In genomic region chr3:193673845-193674244, GRCh38 we compare ENCODE assay signal across 19 cellular contexts.
DNase-seq lines count a peak whose midpoint lies in the region; TF ChIP-seq lines count a peak whose summit lies in the region.
"Had no signal": no experiment of that assay in that cellular context is flagged by ENCODE, and none has a peak within 500 bp of the region (broad histone marks: within the 10 kb centered on the region; RNA-seq: fewer than 3 reads in every experiment).

No MANE protein-coding gene starts in this region.

- no peak overlapping the region for H3K4me3 Mint-ChIP-seq in chondrocyte (ENCODE audit: unreplicated experiment)
- H3K4me3 Mint-ChIP-seq: T-cell had no signal

- no peak for TF ChIP-seq CTCF in chondrocyte (IDR thresholded peaks at IDR 0.05)

- H3K4me1 Mint-ChIP-seq in chondrocyte (ENCODE audit: low read depth), result no peaks in the 10 kb centered on the region
- H3K4me1 Mint-ChIP-seq: T-cell had no signal

- no peak overlapping the region for H2BK15ac ChIP-seq in neuronal stem cell (ENCODE audit: low read length)

- H3K79me1 ChIP-seq in neuronal stem cell (ENCODE audit: low read depth, low read length), result no peaks in the 10 kb centered on the region

- H3K27ac ChIP-seq in SJCRH30 (peak overlapping the region; percentile 9; the same call in 1 of the 2 replicates), neuronal stem cell (replicated peaks; ENCODE audit: low read length) (no peak overlapping the region)
- H3K27ac ChIP-seq: BLaER1 treated with 17β-estradiol and CSF1 and Interleukin-3, amounts not matched to agents 10 nM and 100 nM; cardiac muscle cell; gastroesophageal sphincter; HL-60 had no signal

- peak; percentile 74 for DNase-seq in Ammon's horn (ENCODE audit: low spot score)
- DNase-seq in SJCRH30, result peak; percentile 69 to 83
- DNase-seq in globus pallidus (ENCODE audit: low spot score), result peak; percentile 73
- DNase-seq in neuronal stem cell (ENCODE audit: low spot score), result peak; percentile 55
- DNase-seq in HUDEP-2 (lab: John Stamatoyannopoulos, UW; ENCODE audit: unreplicated experiment in 76 of 76), result no peak
- DNase-seq in chondrocyte (ENCODE audit: low spot score), result no peak
- DNase-seq in inferior parietal cortex (ENCODE audit: extremely low spot score), result no peak
- no peak for DNase-seq in activated CD4-positive, alpha-beta T cell treated with anti-CD3 and anti-CD28 coated beads, Interleukin-2, amount 50 U/mL, for 48 hours
- DNase-seq: activated CD4-positive, alpha-beta T cell treated with anti-CD3 and anti-CD28 coated beads, Interleukin-2, amount 50 U/mL, for 1 hour; activated CD8-positive, alpha-beta memory T cell treated with anti-CD3 and anti-CD28 coated beads, Interleukin-2, amount 50 U/mL, for 48 hours; activated effector memory CD4-positive, alpha-beta T cell treated with anti-CD3 and anti-CD28 coated beads, Interleukin-2, amount 50 U/mL, for 16 hours; GDM1; NCI-H345; stimulated activated CD4-positive, alpha-beta T cell treated with anti-CD3 and anti-CD28 coated beads, Interleukin-4, amount 100 ng/mL, for 1 hour; T-cell had no signal

- H3K9me3 Mint-ChIP-seq in chondrocyte (ENCODE audit: low read depth), result no peaks in the 10 kb centered on the region
- H3K9me3 Mint-ChIP-seq: T-cell had no signal

- H3K4me3 ChIP-seq in SJCRH30 (no peak overlapping the region), neuronal stem cell (ENCODE audit: low read length in 2 of 2) (no peak overlapping the region)
- H3K4me3 ChIP-seq: BLaER1 treated with 17β-estradiol and CSF1 and Interleukin-3, amounts not matched to agents 10 nM and 100 nM; cardiac muscle cell; gastroesophageal sphincter had no signal

- H3K14ac ChIP-seq in neuronal stem cell (ENCODE audit: low read length), result no peak overlapping the region

- no peak overlapping the region for H2BK5ac ChIP-seq in neuronal stem cell (ENCODE audit: low read length)

- no peak overlapping the region for H3K18ac ChIP-seq in neuronal stem cell (ENCODE audit: low read length)

- H3K4ac ChIP-seq in neuronal stem cell (ENCODE audit: low read length), result no peak overlapping the region

- H3K27me3 Mint-ChIP-seq in chondrocyte (ENCODE audit: low read depth), result no peaks in the 10 kb centered on the region
- H3K27me3 Mint-ChIP-seq: T-cell had no signal

- WGBS in neuronal stem cell (ENCODE audit: extremely low coverage in 2 of 2, insufficient read length in 2 of 2, insufficient replicate concordance in 1 of 2), 2 donors, result no CpG with 5 or more reads among the region's 7 CpGs

- H3K9ac ChIP-seq in neuronal stem cell (ENCODE audit: low read depth, low read length, poor library complexity), result no peak overlapping the region
- H3K9ac ChIP-seq: BLaER1 treated with 17β-estradiol and CSF1 and Interleukin-3, amounts not matched to agents 10 nM and 100 nM had no signal

- no peak overlapping the region for H2AK5ac ChIP-seq in neuronal stem cell (ENCODE audit: low read depth, low read length)

- H3K36me3 ChIP-seq in SJCRH30 (peaks cover 24% of the 10 kb centered on the region), neuronal stem cell (replicated peaks in 1 of 2; ENCODE audit: control insufficient read depth in 2 of 2, insufficient read depth in 2 of 2, low read length in 2 of 2) (peaks cover 2 to 43% of the 10 kb centered on the region in 2 donors)
- H3K36me3 ChIP-seq: cardiac muscle cell had no signal

- H3K27me3 ChIP-seq in SJCRH30 (no peaks in the 10 kb centered on the region), neuronal stem cell (ENCODE audit: control insufficient read depth in 3 of 3, insufficient read depth in 3 of 3, low read depth in 1 of 3, low read length in 3 of 3) (no peaks in the 10 kb centered on the region)
- H3K27me3 ChIP-seq: BLaER1 treated with 17β-estradiol and CSF1 and Interleukin-3, amounts not matched to agents 10 nM and 100 nM; cardiac muscle cell; gastroesophageal sphincter had no signal

- no peak overlapping the region for H2BK120ac ChIP-seq in neuronal stem cell (ENCODE audit: low read depth, low read length)

- H3K27ac Mint-ChIP-seq in chondrocyte (ENCODE audit: unreplicated experiment), result no peak overlapping the region
- H3K27ac Mint-ChIP-seq: T-cell had no signal

- no peak overlapping the region for H4K8ac ChIP-seq in neuronal stem cell (ENCODE audit: low read depth, low read length)

- no peak overlapping the region for H3K23ac ChIP-seq in neuronal stem cell (ENCODE audit: low read depth, low read length, poor library complexity)

- H2AFZ ChIP-seq in neuronal stem cell (ENCODE audit: low read length), result no peak overlapping the region

- no peaks in the 10 kb centered on the region for H3K9me3 ChIP-seq in SJCRH30 (replicated peaks)
- H3K9me3 ChIP-seq in neuronal stem cell (replicated peaks in 1 of 2; ENCODE audit: control insufficient read depth in 2 of 2, insufficient read depth in 1 of 2, low read depth in 1 of 2, low read length in 2 of 2), result no peaks in the 10 kb centered on the region
- H3K9me3 ChIP-seq: BLaER1 treated with 17β-estradiol and CSF1 and Interleukin-3, amounts not matched to agents 10 nM and 100 nM; gastroesophageal sphincter had no signal

- no peak overlapping the region for H2BK12ac ChIP-seq in neuronal stem cell (ENCODE audit: low read length)

- H4K91ac ChIP-seq in neuronal stem cell (ENCODE audit: low read depth, low read length, poor library complexity), result no peak overlapping the region

- no peak overlapping the region for H3K4me2 ChIP-seq in neuronal stem cell (ENCODE audit: insufficient read depth, low read length, poor library complexity, severe bottlenecking)
- H3K4me2 ChIP-seq: BLaER1 treated with 17β-estradiol and CSF1 and Interleukin-3, amounts not matched to agents 10 nM and 100 nM had no signal

- H3K4me1 ChIP-seq in SJCRH30 (peaks cover 6% of the 10 kb centered on the region), neuronal stem cell (ENCODE audit: control insufficient read depth in 2 of 2, insufficient read depth in 1 of 2, low read depth in 1 of 2, low read length in 2 of 2) (peaks cover 0 to 17% of the 10 kb centered on the region in 2 donors)
- H3K4me1 ChIP-seq: BLaER1 treated with 17β-estradiol and CSF1 and Interleukin-3, amounts not matched to agents 10 nM and 100 nM; gastroesophageal sphincter had no signal

- peaks cover 20% of the 10 kb centered on the region for H3K36me3 Mint-ChIP-seq in chondrocyte (ENCODE audit: low read depth)

Comparison
In these comparisons a context has a peak if more than half of its experiments do, and no peak if none do; other contexts are left out.
1. DNase-seq: peak in Ammon's horn (single experiment), SJCRH30 (2 of 2), globus pallidus (single experiment) and neuronal stem cell (single experiment); none in HUDEP-2 (0 of 76), chondrocyte (single experiment), inferior parietal cortex (single experiment) and activated CD4-positive, alpha-beta T cell treated with anti-CD3 and anti-CD28 coated beads, Interleukin-2, amount 50 U/mL, for 48 hours (0 of 2).